Comparison of ENCODE assay signal across 8 cellular contexts in the genomic region with DNA sequence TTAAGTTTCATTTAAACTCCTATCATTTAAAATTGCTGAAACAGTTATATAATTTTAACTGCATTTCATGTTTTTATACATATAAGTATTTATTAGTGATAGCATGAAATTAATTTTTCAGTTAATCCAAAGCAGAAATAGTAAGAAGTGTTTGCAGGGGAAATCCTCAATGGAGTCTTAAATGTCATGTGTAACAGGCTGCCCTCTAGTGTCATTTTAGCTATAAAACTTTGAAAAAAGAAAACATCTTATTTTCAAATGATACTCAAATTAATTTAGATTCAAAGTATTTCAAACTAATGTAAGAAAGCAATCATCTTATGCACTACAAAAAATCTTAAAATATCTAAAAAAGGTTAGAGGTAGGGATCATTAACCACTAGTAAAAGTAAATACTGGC. TPM values are rescaled to one million over a fixed set of nuclear protein-coding genes. Genes with fewer than 3 reads are reported as not detected.
DNase-seq lines count a peak whose midpoint lies in the region; ATAC-seq and TF ChIP-seq lines count a peak whose summit lies in the region.

No MANE protein-coding gene starts in this region.

- H3K36me3 ChIP-seq in psoas muscle (ENCODE audit: insufficient read depth in 1 of 2, low read depth in 1 of 2), result peaks cover 0 to 24% of the 10 kb centered on the region in 2 donors

- DNase-seq in NCI-H510A treated with DMSO at 0.1 percent for 48 hours (lab: John Stamatoyannopoulos, UW) (peak; percentile 8), NCI-H510A (lab: John Stamatoyannopoulos, UW) (no peak), NCI-H2196 treated with DMSO at 0.1 percent for 48 hours (lab: John Stamatoyannopoulos, UW; ENCODE audit: unreplicated experiment) (peak; percentile 16), dedifferentiated amniotic fluid mesenchymal stem cell (ENCODE audit: extremely low spot score) (peak; percentile 17), psoas muscle (no peak), ureter (ENCODE audit: low spot score) (no peak)
- no peak for DNase-seq in stimulated activated CD4-positive, alpha-beta T cell treated with anti-CD3 and anti-CD28 coated beads, Interleukin-1b, Interleukin-23, amount 100 ng/mL, for 48 hours

- peak; percentile 51 for TF ChIP-seq CTCF in psoas muscle (IDR thresholded peaks at IDR 0.05)

- no peak overlapping the region for H3K4me3 ChIP-seq in psoas muscle

- H3K9me3 ChIP-seq in psoas muscle, result no peaks in the 10 kb centered on the region

- no peaks in the 10 kb centered on the region for H3K27me3 ChIP-seq in psoas muscle (ENCODE audit: insufficient read depth in 3 of 3, low read length in 2 of 3)

- ATAC-seq in psoas muscle (no peak), HG02588 (IDR thresholded peaks at IDR 0.05; ENCODE audit: unreplicated experiment) (no peak)

- H3K4me1 ChIP-seq in psoas muscle, result peaks cover 25% of the 10 kb centered on the region

- H3K27ac ChIP-seq in psoas muscle, result no peak overlapping the region

- intact Hi-C loops in psoas muscle (cut with DNase I), result loop anchor here (2.0 to 10.0 kb wide), 3 partner anchors 66 to 172 kb away; no protein-coding TSS in a partner anchor

RNA-seq across cellular contexts. Expression of a gene that starts 27.1 kb away (rescaled TPM):
- total RNA-seq in psoas muscle (10 to 100 TPM; 43.6 to 70.5 (median 53.2) TPM), ureter (47.5 TPM)
- 100 to 1,000 TPM in 1 of 3 donors, 10 to 100 TPM in 2; 14.2 to 101 (median 27.4) TPM for polyA plus RNA-seq in psoas muscle

Comparison
In these comparisons a context has a peak if more than half of its experiments do, and no peak if none do; other contexts are left out.
1. DNase-seq: peak in NCI-H510A treated with DMSO at 0.1 percent for 48 hours (single experiment), NCI-H2196 treated with DMSO at 0.1 percent for 48 hours (single experiment) and dedifferentiated amniotic fluid mesenchymal stem cell (single experiment); none in NCI-H510A (single experiment), psoas muscle (0 of 2), stimulated activated CD4-positive, alpha-beta T cell treated with anti-CD3 and anti-CD28 coated beads, Interleukin-1b, Interleukin-23, amount 100 ng/mL, for 48 hours (single experiment) and ureter (single experiment).